In the genomic region with DNA sequence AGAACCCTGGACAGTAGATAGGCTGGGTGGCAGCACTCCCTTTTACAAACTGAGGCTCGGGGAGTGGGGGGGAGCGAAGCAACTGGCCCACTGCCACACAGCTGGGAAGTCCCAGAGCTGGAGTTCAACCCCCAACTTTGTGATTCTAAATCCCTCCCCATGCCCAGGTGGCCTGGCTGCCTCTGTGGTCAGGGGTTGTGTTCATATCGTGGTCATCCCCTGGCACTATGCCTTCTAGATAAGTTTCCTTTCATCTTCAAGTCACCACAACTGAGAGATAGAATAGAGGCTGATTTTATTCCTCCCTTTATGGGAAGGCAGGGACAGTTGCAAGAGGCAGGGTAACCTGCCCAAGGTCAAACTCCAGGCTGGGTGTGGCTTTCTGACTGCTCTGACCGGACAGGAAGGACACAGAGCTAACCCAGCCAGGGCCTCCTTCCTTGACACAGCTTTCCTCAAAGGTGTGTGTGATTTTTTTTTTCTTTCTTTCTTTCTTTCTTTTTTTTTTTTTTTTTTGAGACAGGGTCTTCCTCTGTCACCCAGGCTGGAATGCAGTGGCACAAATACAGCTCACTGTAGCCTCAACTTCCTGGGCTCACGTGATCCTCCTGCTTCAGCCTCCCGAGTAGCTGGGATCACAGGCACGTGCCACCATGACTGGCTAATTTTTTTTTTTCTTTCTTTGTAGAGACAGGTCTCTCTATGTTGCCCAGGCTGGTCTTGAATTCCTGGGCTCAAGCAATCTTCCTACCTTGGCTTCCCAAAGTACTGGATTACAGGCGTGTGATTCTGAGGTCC, we compare ENCODE assay signal across 1 cellular context.
TF ChIP-seq lines count a peak whose summit lies in the region.

No MANE protein-coding gene starts in this region.

TF ChIP-seq in liver, 16 proteins besides CTCF, POLR2A, EP300 and RAD21 (continued from another document):
- TF ChIP-seq, protein P1, sequence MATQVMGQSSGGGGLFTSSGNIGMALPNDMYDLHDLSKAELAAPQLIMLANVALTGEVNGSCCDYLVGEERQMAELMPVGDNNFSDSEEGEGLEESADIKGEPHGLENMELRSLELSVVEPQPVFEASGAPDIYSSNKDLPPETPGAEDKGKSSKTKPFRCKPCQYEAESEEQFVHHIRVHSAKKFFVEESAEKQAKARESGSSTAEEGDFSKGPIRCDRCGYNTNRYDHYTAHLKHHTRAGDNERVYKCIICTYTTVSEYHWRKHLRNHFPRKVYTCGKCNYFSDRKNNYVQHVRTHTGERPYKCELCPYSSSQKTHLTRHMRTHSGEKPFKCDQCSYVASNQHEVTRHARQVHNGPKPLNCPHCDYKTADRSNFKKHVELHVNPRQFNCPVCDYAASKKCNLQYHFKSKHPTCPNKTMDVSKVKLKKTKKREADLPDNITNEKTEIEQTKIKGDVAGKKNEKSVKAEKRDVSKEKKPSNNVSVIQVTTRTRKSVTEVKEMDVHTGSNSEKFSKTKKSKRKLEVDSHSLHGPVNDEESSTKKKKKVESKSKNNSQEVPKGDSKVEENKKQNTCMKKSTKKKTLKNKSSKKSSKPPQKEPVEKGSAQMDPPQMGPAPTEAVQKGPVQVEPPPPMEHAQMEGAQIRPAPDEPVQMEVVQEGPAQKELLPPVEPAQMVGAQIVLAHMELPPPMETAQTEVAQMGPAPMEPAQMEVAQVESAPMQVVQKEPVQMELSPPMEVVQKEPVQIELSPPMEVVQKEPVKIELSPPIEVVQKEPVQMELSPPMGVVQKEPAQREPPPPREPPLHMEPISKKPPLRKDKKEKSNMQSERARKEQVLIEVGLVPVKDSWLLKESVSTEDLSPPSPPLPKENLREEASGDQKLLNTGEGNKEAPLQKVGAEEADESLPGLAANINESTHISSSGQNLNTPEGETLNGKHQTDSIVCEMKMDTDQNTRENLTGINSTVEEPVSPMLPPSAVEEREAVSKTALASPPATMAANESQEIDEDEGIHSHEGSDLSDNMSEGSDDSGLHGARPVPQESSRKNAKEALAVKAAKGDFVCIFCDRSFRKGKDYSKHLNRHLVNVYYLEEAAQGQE (IDR thresholded peaks at IDR 0.05): peak; percentile 73
- TF ChIP-seq SP1 (IDR thresholded peaks at IDR 0.05) (peak; percentile 76), ZBTB33 (IDR thresholded peaks at IDR 0.05) (no peak)
